ENCODE assay signal across 1 cellular context in genomic region chr6:131635384-131636340, GRCh38.
TF ChIP-seq lines count a peak whose summit lies in the region.

No MANE protein-coding gene starts in this region.

TF ChIP-seq in SK-N-SH, 30 proteins besides CTCF, POLR2A, EP300 and RAD21 (continued from another document):
- no peak for TF ChIP-seq NFIC (IDR thresholded peaks at IDR 0.05; ENCODE audit: borderline replicate concordance)
- no peak for TF ChIP-seq REST (IDR thresholded peaks at IDR 0.05; ENCODE audit: low read depth, low read length)
- TF ChIP-seq CHD2 (IDR thresholded peaks at IDR 0.05; ENCODE audit: low read length, partially characterized antibody), result no peak
